Comparison of ENCODE assay signal across 1 cellular context in the genomic region with DNA sequence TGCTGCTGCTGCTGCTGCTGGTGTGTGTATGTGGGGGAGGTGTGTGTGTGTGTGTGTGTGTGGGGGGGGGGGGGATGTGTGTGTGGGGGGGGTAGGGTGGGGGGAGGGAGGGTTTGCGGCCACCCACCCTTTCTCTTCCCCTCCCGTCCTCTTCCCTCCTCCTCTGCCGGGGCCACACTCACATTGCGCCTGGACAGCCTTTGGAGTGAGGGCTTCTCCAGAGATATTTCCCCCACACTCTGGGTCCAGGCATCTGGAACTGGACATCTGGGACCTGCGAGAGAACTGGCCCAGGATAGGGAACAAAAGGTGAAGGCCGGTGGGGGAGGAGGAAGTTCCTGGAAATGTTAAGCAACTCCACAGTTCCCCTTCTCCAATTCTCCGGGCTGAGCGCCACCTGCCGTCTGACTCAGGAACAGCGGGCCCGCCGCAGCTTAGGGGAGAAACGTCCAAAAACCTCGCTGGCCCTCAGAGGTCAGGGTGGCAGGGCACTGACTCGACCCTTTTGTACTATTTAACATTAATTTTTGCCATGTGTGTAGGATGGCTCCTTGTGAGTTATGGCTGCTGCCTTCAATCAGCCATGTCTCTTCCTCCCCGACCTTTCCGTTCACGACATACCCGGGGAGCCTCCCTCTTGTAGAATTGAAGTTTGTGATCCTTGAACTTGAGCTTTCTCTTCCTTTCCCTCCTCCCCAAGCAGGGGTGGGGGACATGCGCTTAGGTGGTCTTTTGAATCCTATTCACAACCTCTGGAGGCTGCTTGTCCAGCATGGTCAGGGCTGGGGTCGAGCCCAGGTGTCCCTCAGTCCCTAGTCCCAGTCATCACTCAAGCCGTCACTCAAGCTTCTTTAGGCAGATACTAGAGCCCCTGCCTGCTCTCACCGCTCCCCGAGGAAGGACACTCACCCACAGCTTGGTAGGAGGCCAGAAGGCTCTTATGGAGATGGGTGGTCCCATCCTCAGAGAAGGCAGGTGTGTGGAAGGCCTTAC.
TF ChIP-seq lines count a peak whose summit lies in the region.

A gene with protein sequence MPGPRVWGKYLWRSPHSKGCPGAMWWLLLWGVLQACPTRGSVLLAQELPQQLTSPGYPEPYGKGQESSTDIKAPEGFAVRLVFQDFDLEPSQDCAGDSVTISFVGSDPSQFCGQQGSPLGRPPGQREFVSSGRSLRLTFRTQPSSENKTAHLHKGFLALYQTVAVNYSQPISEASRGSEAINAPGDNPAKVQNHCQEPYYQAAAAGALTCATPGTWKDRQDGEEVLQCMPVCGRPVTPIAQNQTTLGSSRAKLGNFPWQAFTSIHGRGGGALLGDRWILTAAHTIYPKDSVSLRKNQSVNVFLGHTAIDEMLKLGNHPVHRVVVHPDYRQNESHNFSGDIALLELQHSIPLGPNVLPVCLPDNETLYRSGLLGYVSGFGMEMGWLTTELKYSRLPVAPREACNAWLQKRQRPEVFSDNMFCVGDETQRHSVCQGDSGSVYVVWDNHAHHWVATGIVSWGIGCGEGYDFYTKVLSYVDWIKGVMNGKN (minus strand): TSS at position 287 of the 993 bp plus-strand sequence. CDS start 34 bp downstream, at position 253.

TF ChIP-seq in HepG2, 621 proteins besides CTCF, POLR2A, EP300 and RAD21 (continued from another document and continues in another):
- TF ChIP-seq SMAD1 (CRISPR knock-in tag; IDR thresholded peaks at IDR 0.05; ENCODE audit: borderline replicate concordance, low read depth) (no peak), ZNF451 (CRISPR knock-in tag; IDR thresholded peaks at IDR 0.05) (0 out of 2 replicates have a peak, but pooled peaks have one; percentile 19), ZNF713 (CRISPR knock-in tag; IDR thresholded peaks at IDR 0.05) (no peak), NCOA1 (CRISPR knock-in tag; IDR thresholded peaks at IDR 0.05) (no peak), BHLHE40 (IDR thresholded peaks at IDR 0.05; ENCODE audit: low read length) (no peak), ZNF207 (IDR thresholded peaks at IDR 0.05; ENCODE audit: borderline replicate concordance) (no peak), REXO4 (CRISPR knock-in tag; IDR thresholded peaks at IDR 0.05; ENCODE audit: borderline replicate concordance) (no peak), ZNF589 (CRISPR knock-in tag; conservative IDR thresholded peaks at IDR 0.05) (peak; percentile 48; the same call in 1 of the 2 replicates), TBX3 (IDR thresholded peaks at IDR 0.05; ENCODE audit: borderline replicate concordance) (no peak), ZNF275 (CRISPR knock-in tag; IDR thresholded peaks at IDR 0.05; ENCODE audit: borderline replicate concordance) (no peak), ZNF850 (CRISPR knock-in tag; conservative IDR thresholded peaks at IDR 0.05) (no peak), ZBTB34 (CRISPR knock-in tag; IDR thresholded peaks at IDR 0.05) (no peak), MAFG (CRISPR knock-in tag; IDR thresholded peaks at IDR 0.05) (no peak), ZBTB3 (CRISPR knock-in tag; IDR thresholded peaks at IDR 0.05; ENCODE audit: borderline replicate concordance, low read depth) (no peak), KDM5B (CRISPR knock-in tag; IDR thresholded peaks at IDR 0.05; ENCODE audit: borderline replicate concordance) (no peak; the same call in 1 of the 2 replicates), ZNF501 (CRISPR knock-in tag; IDR thresholded peaks at IDR 0.05) (no peak), NR3C1 (CRISPR knock-in tag; IDR thresholded peaks at IDR 0.05) (no peak), ZHX1 (CRISPR knock-in tag; IDR thresholded peaks at IDR 0.05; ENCODE audit: low read depth) (no peak), HHEX (CRISPR knock-in tag; IDR thresholded peaks at IDR 0.05) (no peak), PRMT3 (CRISPR knock-in tag; IDR thresholded peaks at IDR 0.05; ENCODE audit: borderline replicate concordance, low read depth) (0 out of 2 replicates have a peak, but pooled peaks have one; percentile 36), ZNF776 (CRISPR knock-in tag; IDR thresholded peaks at IDR 0.05) (no peak), ASH2L (IDR thresholded peaks at IDR 0.05; ENCODE audit: insufficient read length, low read depth, low read length) (peak; percentile 14), MTERF4 (CRISPR knock-in tag; IDR thresholded peaks at IDR 0.05) (no peak), ATAD3A (CRISPR knock-in tag; IDR thresholded peaks at IDR 0.05) (no peak), PLRG1 (conservative IDR thresholded peaks at IDR 0.05) (no peak), FOXK2 (IDR thresholded peaks at IDR 0.05) (no peak)
- TF ChIP-seq, protein P1, sequence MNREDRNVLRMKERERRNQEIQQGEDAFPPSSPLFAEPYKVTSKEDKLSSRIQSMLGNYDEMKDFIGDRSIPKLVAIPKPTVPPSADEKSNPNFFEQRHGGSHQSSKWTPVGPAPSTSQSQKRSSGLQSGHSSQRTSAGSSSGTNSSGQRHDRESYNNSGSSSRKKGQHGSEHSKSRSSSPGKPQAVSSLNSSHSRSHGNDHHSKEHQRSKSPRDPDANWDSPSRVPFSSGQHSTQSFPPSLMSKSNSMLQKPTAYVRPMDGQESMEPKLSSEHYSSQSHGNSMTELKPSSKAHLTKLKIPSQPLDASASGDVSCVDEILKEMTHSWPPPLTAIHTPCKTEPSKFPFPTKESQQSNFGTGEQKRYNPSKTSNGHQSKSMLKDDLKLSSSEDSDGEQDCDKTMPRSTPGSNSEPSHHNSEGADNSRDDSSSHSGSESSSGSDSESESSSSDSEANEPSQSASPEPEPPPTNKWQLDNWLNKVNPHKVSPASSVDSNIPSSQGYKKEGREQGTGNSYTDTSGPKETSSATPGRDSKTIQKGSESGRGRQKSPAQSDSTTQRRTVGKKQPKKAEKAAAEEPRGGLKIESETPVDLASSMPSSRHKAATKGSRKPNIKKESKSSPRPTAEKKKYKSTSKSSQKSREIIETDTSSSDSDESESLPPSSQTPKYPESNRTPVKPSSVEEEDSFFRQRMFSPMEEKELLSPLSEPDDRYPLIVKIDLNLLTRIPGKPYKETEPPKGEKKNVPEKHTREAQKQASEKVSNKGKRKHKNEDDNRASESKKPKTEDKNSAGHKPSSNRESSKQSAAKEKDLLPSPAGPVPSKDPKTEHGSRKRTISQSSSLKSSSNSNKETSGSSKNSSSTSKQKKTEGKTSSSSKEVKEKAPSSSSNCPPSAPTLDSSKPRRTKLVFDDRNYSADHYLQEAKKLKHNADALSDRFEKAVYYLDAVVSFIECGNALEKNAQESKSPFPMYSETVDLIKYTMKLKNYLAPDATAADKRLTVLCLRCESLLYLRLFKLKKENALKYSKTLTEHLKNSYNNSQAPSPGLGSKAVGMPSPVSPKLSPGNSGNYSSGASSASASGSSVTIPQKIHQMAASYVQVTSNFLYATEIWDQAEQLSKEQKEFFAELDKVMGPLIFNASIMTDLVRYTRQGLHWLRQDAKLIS (CRISPR knock-in tag; IDR thresholded peaks at IDR 0.05) = no peak
- TF ChIP-seq, protein P2, sequence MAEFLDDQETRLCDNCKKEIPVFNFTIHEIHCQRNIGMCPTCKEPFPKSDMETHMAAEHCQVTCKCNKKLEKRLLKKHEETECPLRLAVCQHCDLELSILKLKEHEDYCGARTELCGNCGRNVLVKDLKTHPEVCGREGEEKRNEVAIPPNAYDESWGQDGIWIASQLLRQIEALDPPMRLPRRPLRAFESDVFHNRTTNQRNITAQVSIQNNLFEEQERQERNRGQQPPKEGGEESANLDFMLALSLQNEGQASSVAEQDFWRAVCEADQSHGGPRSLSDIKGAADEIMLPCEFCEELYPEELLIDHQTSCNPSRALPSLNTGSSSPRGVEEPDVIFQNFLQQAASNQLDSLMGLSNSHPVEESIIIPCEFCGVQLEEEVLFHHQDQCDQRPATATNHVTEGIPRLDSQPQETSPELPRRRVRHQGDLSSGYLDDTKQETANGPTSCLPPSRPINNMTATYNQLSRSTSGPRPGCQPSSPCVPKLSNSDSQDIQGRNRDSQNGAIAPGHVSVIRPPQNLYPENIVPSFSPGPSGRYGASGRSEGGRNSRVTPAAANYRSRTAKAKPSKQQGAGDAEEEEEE (CRISPR knock-in tag; IDR thresholded peaks at IDR 0.05; ENCODE audit: borderline replicate concordance) = no peak; the same call in 1 of the 2 replicates
- TF ChIP-seq, protein P3, sequence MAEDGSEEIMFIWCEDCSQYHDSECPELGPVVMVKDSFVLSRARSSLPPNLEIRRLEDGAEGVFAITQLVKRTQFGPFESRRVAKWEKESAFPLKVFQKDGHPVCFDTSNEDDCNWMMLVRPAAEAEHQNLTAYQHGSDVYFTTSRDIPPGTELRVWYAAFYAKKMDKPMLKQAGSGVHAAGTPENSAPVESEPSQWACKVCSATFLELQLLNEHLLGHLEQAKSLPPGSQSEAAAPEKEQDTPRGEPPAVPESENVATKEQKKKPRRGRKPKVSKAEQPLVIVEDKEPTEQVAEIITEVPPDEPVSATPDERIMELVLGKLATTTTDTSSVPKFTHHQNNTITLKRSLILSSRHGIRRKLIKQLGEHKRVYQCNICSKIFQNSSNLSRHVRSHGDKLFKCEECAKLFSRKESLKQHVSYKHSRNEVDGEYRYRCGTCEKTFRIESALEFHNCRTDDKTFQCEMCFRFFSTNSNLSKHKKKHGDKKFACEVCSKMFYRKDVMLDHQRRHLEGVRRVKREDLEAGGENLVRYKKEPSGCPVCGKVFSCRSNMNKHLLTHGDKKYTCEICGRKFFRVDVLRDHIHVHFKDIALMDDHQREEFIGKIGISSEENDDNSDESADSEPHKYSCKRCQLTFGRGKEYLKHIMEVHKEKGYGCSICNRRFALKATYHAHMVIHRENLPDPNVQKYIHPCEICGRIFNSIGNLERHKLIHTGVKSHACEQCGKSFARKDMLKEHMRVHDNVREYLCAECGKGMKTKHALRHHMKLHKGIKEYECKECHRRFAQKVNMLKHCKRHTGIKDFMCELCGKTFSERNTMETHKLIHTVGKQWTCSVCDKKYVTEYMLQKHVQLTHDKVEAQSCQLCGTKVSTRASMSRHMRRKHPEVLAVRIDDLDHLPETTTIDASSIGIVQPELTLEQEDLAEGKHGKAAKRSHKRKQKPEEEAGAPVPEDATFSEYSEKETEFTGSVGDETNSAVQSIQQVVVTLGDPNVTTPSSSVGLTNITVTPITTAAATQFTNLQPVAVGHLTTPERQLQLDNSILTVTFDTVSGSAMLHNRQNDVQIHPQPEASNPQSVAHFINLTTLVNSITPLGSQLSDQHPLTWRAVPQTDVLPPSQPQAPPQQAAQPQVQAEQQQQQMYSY (CRISPR knock-in tag; IDR thresholded peaks at IDR 0.05) = no peak
- TF ChIP-seq, protein P4, sequence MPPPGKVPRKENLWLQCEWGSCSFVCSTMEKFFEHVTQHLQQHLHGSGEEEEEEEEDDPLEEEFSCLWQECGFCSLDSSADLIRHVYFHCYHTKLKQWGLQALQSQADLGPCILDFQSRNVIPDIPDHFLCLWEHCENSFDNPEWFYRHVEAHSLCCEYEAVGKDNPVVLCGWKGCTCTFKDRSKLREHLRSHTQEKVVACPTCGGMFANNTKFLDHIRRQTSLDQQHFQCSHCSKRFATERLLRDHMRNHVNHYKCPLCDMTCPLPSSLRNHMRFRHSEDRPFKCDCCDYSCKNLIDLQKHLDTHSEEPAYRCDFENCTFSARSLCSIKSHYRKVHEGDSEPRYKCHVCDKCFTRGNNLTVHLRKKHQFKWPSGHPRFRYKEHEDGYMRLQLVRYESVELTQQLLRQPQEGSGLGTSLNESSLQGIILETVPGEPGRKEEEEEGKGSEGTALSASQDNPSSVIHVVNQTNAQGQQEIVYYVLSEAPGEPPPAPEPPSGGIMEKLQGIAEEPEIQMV (CRISPR knock-in tag; IDR thresholded peaks at IDR 0.05; ENCODE audit: low read depth) = no peak; the same call in 1 of the 2 replicates
- TF ChIP-seq, protein P5, sequence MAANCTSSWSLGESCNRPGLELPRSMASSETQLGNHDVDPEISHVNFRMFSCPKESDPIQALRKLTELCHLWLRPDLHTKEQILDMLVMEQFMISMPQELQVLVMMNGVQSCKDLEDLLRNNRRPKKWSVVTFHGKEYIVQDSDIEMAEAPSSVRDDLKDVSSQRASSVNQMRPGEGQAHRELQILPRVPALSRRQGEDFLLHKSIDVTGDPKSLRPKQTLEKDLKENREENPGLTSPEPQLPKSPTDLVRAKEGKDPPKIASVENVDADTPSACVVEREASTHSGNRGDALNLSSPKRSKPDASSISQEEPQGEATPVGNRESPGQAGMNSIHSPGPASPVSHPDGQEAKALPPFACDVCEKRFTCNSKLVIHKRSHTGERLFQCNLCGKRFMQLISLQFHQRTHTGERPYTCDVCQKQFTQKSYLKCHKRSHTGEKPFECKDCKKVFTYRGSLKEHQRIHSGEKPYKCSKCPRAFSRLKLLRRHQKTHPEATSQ (CRISPR knock-in tag; IDR thresholded peaks at IDR 0.05; ENCODE audit: borderline replicate concordance) = no peak
